ENCODE assay signal across 1 cellular context in genomic region chr14:20686386-20687143, GRCh38.
TF ChIP-seq lines count a peak whose summit lies in the region.

No MANE protein-coding gene starts in this region.

TF ChIP-seq in HepG2, 621 proteins besides CTCF, POLR2A, EP300 and RAD21 (continued from another document and continues in another):
- TF ChIP-seq RNF219 (CRISPR knock-in tag; IDR thresholded peaks at IDR 0.05) (no peak), ESRRA (CRISPR knock-in tag; IDR thresholded peaks at IDR 0.05; ENCODE audit: low read depth) (peak; percentile 76), ZNF460 (CRISPR knock-in tag; IDR thresholded peaks at IDR 0.05; ENCODE audit: borderline replicate concordance) (no peak), MAF1 (CRISPR knock-in tag; IDR thresholded peaks at IDR 0.05; ENCODE audit: borderline replicate concordance) (peak; percentile 80; the same call in 1 of the 2 replicates), MAZ (IDR thresholded peaks at IDR 0.05; ENCODE audit: borderline replicate concordance, low read depth, low read length) (no peak), MAZ (CRISPR knock-in tag; IDR thresholded peaks at IDR 0.05; ENCODE audit: low read depth) (0 out of 2 replicates have a peak, but pooled peaks have one; percentile 22), WIZ (CRISPR knock-in tag; IDR thresholded peaks at IDR 0.05) (no peak), DR1 (CRISPR knock-in tag; IDR thresholded peaks at IDR 0.05) (no peak), CHD4 (IDR thresholded peaks at IDR 0.05; ENCODE audit: borderline replicate concordance, low read length) (peak; percentile 64; the same call in 1 of the 2 replicates), ZNF589 (CRISPR knock-in tag; conservative IDR thresholded peaks at IDR 0.05) (no peak), ZNF484 (CRISPR knock-in tag; IDR thresholded peaks at IDR 0.05; ENCODE audit: borderline replicate concordance, low read depth) (no peak), RFXANK (CRISPR knock-in tag; IDR thresholded peaks at IDR 0.05) (0 out of 2 replicates have a peak, but pooled peaks have one; percentile 56), ZNF577 (CRISPR knock-in tag; IDR thresholded peaks at IDR 0.05; ENCODE audit: borderline replicate concordance, low read depth) (no peak), ATF3 (CRISPR knock-in tag; IDR thresholded peaks at IDR 0.05) (no peak), NFE2L2 (IDR thresholded peaks at IDR 0.05; ENCODE audit: low read length) (no peak), ZNF557 (CRISPR knock-in tag; IDR thresholded peaks at IDR 0.05) (no peak), FUBP1 (CRISPR knock-in tag; IDR thresholded peaks at IDR 0.05; ENCODE audit: borderline replicate concordance) (0 out of 2 replicates have a peak, but pooled peaks have one; percentile 24), TEAD2 (CRISPR knock-in tag; IDR thresholded peaks at IDR 0.05) (no peak), ZNF543 (CRISPR knock-in tag; IDR thresholded peaks at IDR 0.05) (no peak), U2AF2 (IDR thresholded peaks at IDR 0.05; ENCODE audit: low read depth, low read length) (no peak), HINFP (CRISPR knock-in tag; IDR thresholded peaks at IDR 0.05; ENCODE audit: low read depth) (no peak), MBD4 (IDR thresholded peaks at IDR 0.05; ENCODE audit: borderline replicate concordance, low read length) (no peak), NFYB (CRISPR knock-in tag; IDR thresholded peaks at IDR 0.05) (no peak), U2AF1 (optimal IDR thresholded peaks at IDR 0.05; ENCODE audit: low read depth, low read length) (no peak), CCAR2 (optimal IDR thresholded peaks at IDR 0.05; ENCODE audit: low read depth, low read length) (no peak), ZNF570 (CRISPR knock-in tag; IDR thresholded peaks at IDR 0.05; ENCODE audit: borderline replicate concordance) (no peak), NONO (IDR thresholded peaks at IDR 0.05) (no peak), NONO (CRISPR knock-in tag; conservative IDR thresholded peaks at IDR 0.05) (0 out of 2 replicates have a peak, but pooled peaks have one; percentile 56), SP1 (IDR thresholded peaks at IDR 0.05) (no peak), SP1 (CRISPR knock-in tag; IDR thresholded peaks at IDR 0.05) (no peak), ZNF143 (CRISPR knock-in tag; IDR thresholded peaks at IDR 0.05) (no peak), BHLHE40 (IDR thresholded peaks at IDR 0.05; ENCODE audit: low read length) (peak; percentile 35; the same call in 1 of the 2 replicates), RFX5 (IDR thresholded peaks at IDR 0.05; ENCODE audit: low read depth, low read length) (no peak), GPN1 (CRISPR knock-in tag; IDR thresholded peaks at IDR 0.05; ENCODE audit: borderline replicate concordance) (no peak), ZNF121 (CRISPR knock-in tag; IDR thresholded peaks at IDR 0.05) (no peak), ZNF761 (CRISPR knock-in tag; conservative IDR thresholded peaks at IDR 0.05) (0 out of 2 replicates have a peak, but pooled peaks have one; percentile 1), ZNF205 (CRISPR knock-in tag; IDR thresholded peaks at IDR 0.05) (peak; percentile 62; the same call in 1 of the 2 replicates), ZNF530 (CRISPR knock-in tag; IDR thresholded peaks at IDR 0.05; ENCODE audit: low read depth) (no peak), ZKSCAN8 (CRISPR knock-in tag; IDR thresholded peaks at IDR 0.05; ENCODE audit: borderline replicate concordance) (peak; percentile 81), ZNF136 (CRISPR knock-in tag; IDR thresholded peaks at IDR 0.05; ENCODE audit: low read depth) (no peak), HCFC1 (IDR thresholded peaks at IDR 0.05; ENCODE audit: low read depth, low read length) (no peak), PAF1 (CRISPR knock-in tag; IDR thresholded peaks at IDR 0.05) (0 out of 2 replicates have a peak, but pooled peaks have one; percentile 38), TMF1 (CRISPR knock-in tag; IDR thresholded peaks at IDR 0.05; ENCODE audit: low read depth) (no peak), ZNF605 (CRISPR knock-in tag; IDR thresholded peaks at IDR 0.05) (no peak), ZBTB2 (CRISPR knock-in tag; IDR thresholded peaks at IDR 0.05; ENCODE audit: low read depth) (no peak), ZNF639 (CRISPR knock-in tag; conservative IDR thresholded peaks at IDR 0.05) (no peak), ZEB1 (IDR thresholded peaks at IDR 0.05; ENCODE audit: insufficient replicate concordance, low read depth) (no peak), HMGA1 (CRISPR knock-in tag; conservative IDR thresholded peaks at IDR 0.05) (no peak), KMT2A (CRISPR knock-in tag; IDR thresholded peaks at IDR 0.05) (no peak; the same call in 1 of the 2 replicates), EZH2 (conservative IDR thresholded peaks at IDR 0.05; ENCODE audit: low read depth, low read length) (no peak), RBM39 (IDR thresholded peaks at IDR 0.05; ENCODE audit: low read depth, low read length, poor library complexity, severe bottlenecking) (no peak), ZNF558 (CRISPR knock-in tag; IDR thresholded peaks at IDR 0.05; ENCODE audit: borderline replicate concordance) (no peak), POGZ (CRISPR knock-in tag; IDR thresholded peaks at IDR 0.05) (peak; percentile 10; the same call in 1 of the 2 replicates), SNRNP70 (IDR thresholded peaks at IDR 0.05; ENCODE audit: low read depth, low read length) (no peak), FOXK1 (CRISPR knock-in tag; IDR thresholded peaks at IDR 0.05; ENCODE audit: borderline replicate concordance, low read depth) (peak; percentile 89; the same call in 1 of the 2 replicates), SIX1 (CRISPR knock-in tag; IDR thresholded peaks at IDR 0.05; ENCODE audit: borderline replicate concordance) (peak; percentile 75; the same call in 1 of the 2 replicates), ZNF512 (CRISPR knock-in tag; IDR thresholded peaks at IDR 0.05) (no peak), ZNF670 (CRISPR knock-in tag; IDR thresholded peaks at IDR 0.05; ENCODE audit: borderline replicate concordance) (no peak; the same call in 1 of the 2 replicates), SMAD9 (CRISPR knock-in tag; IDR thresholded peaks at IDR 0.05) (no peak), HNF4A (CRISPR knock-in tag; IDR thresholded peaks at IDR 0.05) (peak; percentile 99), NAIF1 (CRISPR knock-in tag; IDR thresholded peaks at IDR 0.05; ENCODE audit: borderline replicate concordance) (no peak; the same call in 1 of the 2 replicates), ZNF780A (CRISPR knock-in tag; IDR thresholded peaks at IDR 0.05) (no peak), DZIP1 (CRISPR knock-in tag; IDR thresholded peaks at IDR 0.05) (no peak)
